ENCODE assay signal across 1 cellular context in genomic region chr1:202998836-202999750, GRCh38.
TF ChIP-seq lines count a peak whose summit lies in the region.

No MANE protein-coding gene starts in this region.

TF ChIP-seq in endothelial cell of umbilical vein, 7 proteins besides CTCF, POLR2A, EP300 and RAD21 (continued from another document):
- TF ChIP-seq MAX (IDR thresholded peaks at IDR 0.05; ENCODE audit: insufficient read depth, insufficient read length) (no peak), MYC (IDR thresholded peaks at IDR 0.05; ENCODE audit: low read depth, low read length) (no peak)
